Comparison of ENCODE assay signal across 9 cellular contexts in genomic region chr11:134032501-134033091, GRCh38. TPM values are rescaled to one million over a fixed set of nuclear protein-coding genes. Genes with fewer than 3 reads are reported as not detected.
DNase-seq lines count a peak whose midpoint lies in the region; ATAC-seq and TF ChIP-seq lines count a peak whose summit lies in the region.
"Had no signal": no experiment of that assay in that cellular context is flagged by ENCODE, and none has a peak within 500 bp of the region (broad histone marks: within the 10 kb centered on the region; RNA-seq: fewer than 3 reads in every experiment).

No MANE protein-coding gene starts in this region.

- no peak for TF ChIP-seq CTCF in NB4 (IDR thresholded peaks at IDR 0.05; ENCODE audit: low read depth, low read length)
- TF ChIP-seq CTCF in neural crest cell (conservative IDR thresholded peaks at IDR 0.05) = no peak

- H3K27me3 ChIP-seq in CD8-positive, alpha-beta memory T cell (ENCODE audit: insufficient read depth, low read length, poor library complexity, severe bottlenecking) = no peaks in the 10 kb centered on the region

- peak overlapping the region in 6 of 7 donors; percentile 33 to 74 (median 46) for H3K4me3 Mint-ChIP-seq in CD8-positive, alpha-beta memory T cell
- H3K4me3 Mint-ChIP-seq in neural crest cell = peak overlapping the region; percentile 5

- no peaks in the 10 kb centered on the region for H3K36me3 ChIP-seq in CD8-positive, alpha-beta memory T cell (ENCODE audit: insufficient read depth, low read length)

- peaks cover 69 to 80% (median 69%) of the 10 kb centered on the region in 3 donors for H3K4me1 Mint-ChIP-seq in CD8-positive, alpha-beta memory T cell
- peaks cover 34% of the 10 kb centered on the region for H3K4me1 Mint-ChIP-seq in neural crest cell

- CTCF ChIA-PET in CD8-positive, alpha-beta memory T cell (lab: Charles Lee) = interaction anchor here (0.8 to 3.0 kb wide), 2 partner anchors 18 to 105 kb away, joined by 3 to 18 read pairs; no protein-coding TSS in a partner anchor

- no peak for TF ChIP-seq POLR2A in NB4 (IDR thresholded peaks at IDR 0.05; ENCODE audit: extremely low read depth, insufficient read length)

- POLR2A ChIA-PET in CD8-positive, alpha-beta memory T cell (lab: Charles Lee) = no interaction called here

- H3K4me1 ChIP-seq in CD8-positive, alpha-beta memory T cell (ENCODE audit: insufficient read depth, low read length) = peaks cover 56% of the 10 kb centered on the region

- no peaks in the 10 kb centered on the region for H3K27me3 Mint-ChIP-seq in CD8-positive, alpha-beta memory T cell
- peaks cover 88% of the 10 kb centered on the region for H3K27me3 Mint-ChIP-seq in neural crest cell (ENCODE audit: low read depth)

- H3K9me3 ChIP-seq in CD8-positive, alpha-beta memory T cell (ENCODE audit: low read length) = no peaks in the 10 kb centered on the region

- no peak for ATAC-seq in HG02678 (IDR thresholded peaks at IDR 0.05; ENCODE audit: unreplicated experiment)
- no peak for ATAC-seq in HG03045 (IDR thresholded peaks at IDR 0.05; ENCODE audit: unreplicated experiment)
- ATAC-seq in GM21447 (IDR thresholded peaks at IDR 0.05; ENCODE audit: unreplicated experiment) = no peak
- ATAC-seq: activated CD4-positive, CD25-positive, alpha-beta regulatory T cell treated with anti-CD3 and anti-CD28 coated beads, Interleukin-2, amount 50 U/mL, for 24 hours had no signal

- no peak overlapping the region for H3K27ac ChIP-seq in CD8-positive, alpha-beta memory T cell (ENCODE audit: low read depth, low read length)
- H3K27ac ChIP-seq in cingulate gyrus (ENCODE audit: low read depth, low read length) = peak overlapping the region; percentile 89

- no peaks in the 10 kb centered on the region for H3K9me3 Mint-ChIP-seq in CD8-positive, alpha-beta memory T cell
- H3K9me3 Mint-ChIP-seq in neural crest cell = no peaks in the 10 kb centered on the region

- peaks cover 0 to 6% (median 0%) of the 10 kb centered on the region in 3 donors for H3K36me3 Mint-ChIP-seq in CD8-positive, alpha-beta memory T cell
- no peaks in the 10 kb centered on the region for H3K36me3 Mint-ChIP-seq in neural crest cell (ENCODE audit: low read depth)

- peak overlapping the region in 6 of 8 donors; percentile 29 to 95 (median 50) for H3K27ac Mint-ChIP-seq in CD8-positive, alpha-beta memory T cell
- no peak overlapping the region for H3K27ac Mint-ChIP-seq in neural crest cell (ENCODE audit: unreplicated experiment)

- DNase-seq in CD8-positive, alpha-beta memory T cell = peak in 4 of 5 donors; percentile 14 to 53 (median 28)
- DNase-seq in NB4 (ENCODE audit: low read depth) (peak; percentile 36), neural crest cell (ENCODE audit: low read depth, low spot score) (no peak), RPMI8226 (no peak)

- no peak overlapping the region for H3K4me3 ChIP-seq in CD8-positive, alpha-beta memory T cell (ENCODE audit: low read length)
- no peak overlapping the region for H3K4me3 ChIP-seq in NB4 (ENCODE audit: low read depth, low read length)

RNA-seq across cellular contexts. Expression of gene JAM3, which starts 36.3 kb away (rescaled TPM):
- 10 to 100 TPM; 12.5 to 14.8 TPM for total RNA-seq in CD8-positive, alpha-beta memory T cell
- 4.9 TPM for polyA plus RNA-seq in CD8-positive, alpha-beta memory T cell
- 98.6 and 99.9 TPM in 2 replicates for total RNA-seq in neural crest cell

Comparison
In these comparisons a context has a peak if more than half of its experiments do, and no peak if none do; other contexts are left out.
1. DNase-seq: peak in CD8-positive, alpha-beta memory T cell (4 of 5) and NB4 (single experiment); none in neural crest cell (single experiment) and RPMI8226 (single experiment).